Comparison of ENCODE assay signal across 8 cellular contexts in the genomic region with DNA sequence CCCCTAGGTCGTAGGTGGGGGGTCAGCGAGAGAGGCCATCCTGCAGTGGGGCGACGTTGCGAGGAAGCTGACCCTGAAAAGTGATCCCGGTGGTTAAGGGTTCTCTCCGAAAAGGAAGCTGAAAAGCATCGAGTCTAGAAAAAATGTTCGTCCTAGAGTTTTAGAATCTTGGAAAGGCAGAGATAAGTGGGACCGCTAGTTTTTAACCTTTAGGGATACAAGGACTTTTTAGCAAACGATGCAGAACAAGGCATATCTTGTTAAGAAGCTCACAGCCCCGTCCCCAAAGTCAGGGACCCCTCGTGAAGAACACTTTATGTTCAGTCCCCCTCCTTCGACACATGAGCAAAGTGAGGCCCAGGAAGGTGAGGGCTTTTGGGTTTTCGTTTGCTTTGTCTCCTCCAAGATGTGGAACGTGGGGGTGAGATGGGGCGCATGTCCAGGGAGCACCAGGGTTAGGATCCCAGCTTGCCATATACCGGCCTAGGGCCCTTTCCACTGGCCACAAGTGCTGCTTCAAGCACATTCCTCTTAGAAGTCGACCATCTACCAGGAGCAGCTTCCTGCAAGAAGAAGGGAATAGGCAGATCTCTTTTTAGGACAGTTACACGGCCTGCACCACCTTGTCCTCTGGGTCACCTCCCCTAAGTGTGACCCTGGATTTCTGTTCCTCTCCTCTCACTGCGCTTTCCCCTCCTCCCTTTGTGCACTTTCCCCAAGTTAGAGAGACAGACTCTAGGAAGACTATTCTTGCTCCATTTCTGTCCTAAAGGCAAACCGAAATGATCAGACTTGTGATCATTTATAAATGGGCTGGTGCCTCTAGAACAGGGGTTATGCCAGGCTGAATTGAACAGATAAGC. TPM values are rescaled to one million over a fixed set of nuclear protein-coding genes. Genes with fewer than 3 reads are reported as not detected.
DNase-seq lines count a peak whose midpoint lies in the region; ATAC-seq and TF ChIP-seq lines count a peak whose summit lies in the region.

No MANE protein-coding gene starts in this region.

- H3K27me3 ChIP-seq in Caco-2 (replicated peaks; ENCODE audit: control insufficient read depth, insufficient read depth, low read length) (no peaks in the 10 kb centered on the region), iPS-15b (ENCODE audit: control insufficient read depth, insufficient read depth, low read length) (peaks cover 57% of the 10 kb centered on the region)

- ATAC-seq in HG02884 (IDR thresholded peaks at IDR 0.05; ENCODE audit: unreplicated experiment) (peak; percentile 14), HG03039 (IDR thresholded peaks at IDR 0.05; ENCODE audit: unreplicated experiment) (no peak)
- ATAC-seq in activated T-cell treated with anti-CD3 and anti-CD28 coated beads, Interleukin-2, amount 50 U/mL, for 72 hours (replicated peaks in 1 of 2) = peak in 1 of 2 donors; percentile 11
- peak; percentile 22 for ATAC-seq in stimulated activated memory B cell treated with anti-CD40 and anti-IgM and Interleukin-4, amounts not matched to agents 10 μg/mL and 1 μg/mL and 100 μg/mL, for 72 hours

- no peak for TF ChIP-seq CTCF in Caco-2 (IDR thresholded peaks at IDR 0.05; ENCODE audit: insufficient read depth in 1 of 2, low read depth in 1 of 2, low read length in 1 of 2, severe bottlenecking in 1 of 2, unreplicated experiment in 1 of 2)

- H3K9me3 ChIP-seq in Caco-2 (no peaks in the 10 kb centered on the region), iPS-15b (ENCODE audit: control insufficient read depth, insufficient read depth, low read length) (no peaks in the 10 kb centered on the region)

- intact Hi-C loops in Caco-2 (cut with micrococcal nuclease; ENCODE audit: unreplicated experiment) = no loop called here

- DNase-seq in Caco-2 (no peak), NCI-H1694 treated with DMSO at 0.1 percent for 48 hours (lab: John Stamatoyannopoulos, UW) (no peak), kidney tubule cell (ENCODE audit: low spot score) (no peak)
- peak in 1 of 2 donors; percentile 5 for DNase-seq in activated T-cell treated with anti-CD3 and anti-CD28 coated beads, Interleukin-2, amount 50 U/mL, for 72 hours

- no peak overlapping the region for H3K27ac Mint-ChIP-seq in Caco-2 (ENCODE audit: unreplicated experiment)
- H3K27ac Mint-ChIP-seq in activated T-cell treated with anti-CD3 and anti-CD28 coated beads, Interleukin-2, amount 50 U/mL, for 72 hours = peak overlapping the region; percentile 16
- H3K27ac Mint-ChIP-seq in stimulated activated memory B cell treated with anti-CD40 and anti-IgM and Interleukin-4, amounts not matched to agents 10 μg/mL and 1 μg/mL and 100 μg/mL, for 72 hours = peak overlapping the region; percentile 71

- H3K4me1 ChIP-seq in Caco-2 (peaks cover 6% of the 10 kb centered on the region; the same call in 1 of the 2 replicates), iPS-15b (ENCODE audit: control insufficient read depth, insufficient read depth, low read length) (peaks cover 6% of the 10 kb centered on the region)

- peak overlapping the region; percentile 63 for H3K9ac ChIP-seq in iPS-15b (ENCODE audit: low read depth, low read length)

- CTCF ChIA-PET in Caco-2 (lab: Charles Lee) = interaction anchor here (0.9 to 1.3 kb wide), 3 partner anchors 22 to 425 kb away, joined by 3 read pairs; no protein-coding TSS in a partner anchor

- H3K4me3 ChIP-seq in Caco-2 (ENCODE audit: low read depth, low read length) (peak overlapping the region; percentile 76), iPS-15b (ENCODE audit: low read depth, low read length) (peak overlapping the region; percentile 81)

- H3K4me1 Mint-ChIP-seq in Caco-2 (ENCODE audit: low read depth, unreplicated experiment) = no peaks in the 10 kb centered on the region
- peaks cover 44% of the 10 kb centered on the region for H3K4me1 Mint-ChIP-seq in activated T-cell treated with anti-CD3 and anti-CD28 coated beads, Interleukin-2, amount 50 U/mL, for 72 hours (ENCODE audit: low read depth)
- H3K4me1 Mint-ChIP-seq in stimulated activated memory B cell treated with anti-CD40 and anti-IgM and Interleukin-4, amounts not matched to agents 10 μg/mL and 1 μg/mL and 100 μg/mL, for 72 hours = peaks cover 27% of the 10 kb centered on the region

- peaks cover 9% of the 10 kb centered on the region for H3K36me3 Mint-ChIP-seq in Caco-2 (ENCODE audit: insufficient read depth, unreplicated experiment)
- H3K36me3 Mint-ChIP-seq in activated T-cell treated with anti-CD3 and anti-CD28 coated beads, Interleukin-2, amount 50 U/mL, for 72 hours (ENCODE audit: insufficient read depth in 2 of 2) = peaks cover 2 to 3% of the 10 kb centered on the region in 2 donors
- peaks cover 4% of the 10 kb centered on the region for H3K36me3 Mint-ChIP-seq in stimulated activated memory B cell treated with anti-CD40 and anti-IgM and Interleukin-4, amounts not matched to agents 10 μg/mL and 1 μg/mL and 100 μg/mL, for 72 hours

- H3K9me3 Mint-ChIP-seq in Caco-2 (ENCODE audit: unreplicated experiment) = no peaks in the 10 kb centered on the region
- no peaks in the 10 kb centered on the region for H3K9me3 Mint-ChIP-seq in activated T-cell treated with anti-CD3 and anti-CD28 coated beads, Interleukin-2, amount 50 U/mL, for 72 hours
- no peaks in the 10 kb centered on the region for H3K9me3 Mint-ChIP-seq in stimulated activated memory B cell treated with anti-CD40 and anti-IgM and Interleukin-4, amounts not matched to agents 10 μg/mL and 1 μg/mL and 100 μg/mL, for 72 hours

- no peaks in the 10 kb centered on the region for H3K36me3 ChIP-seq in Caco-2 (ENCODE audit: control insufficient read depth, insufficient read depth, low read length)
- no peaks in the 10 kb centered on the region for H3K36me3 ChIP-seq in iPS-15b (ENCODE audit: control insufficient read depth, insufficient read depth, low read length)

- no peaks in the 10 kb centered on the region for H3K27me3 Mint-ChIP-seq in Caco-2 (ENCODE audit: insufficient read depth, unreplicated experiment)
- H3K27me3 Mint-ChIP-seq in activated T-cell treated with anti-CD3 and anti-CD28 coated beads, Interleukin-2, amount 50 U/mL, for 72 hours (ENCODE audit: low read depth) = peaks cover 6% of the 10 kb centered on the region
- no peaks in the 10 kb centered on the region for H3K27me3 Mint-ChIP-seq in stimulated activated memory B cell treated with anti-CD40 and anti-IgM and Interleukin-4, amounts not matched to agents 10 μg/mL and 1 μg/mL and 100 μg/mL, for 72 hours

- BruUV-seq in Caco-2 (replicated peaks; lab: Mats Ljungman, UMichigan) = TSS peak; percentile 42

- H3K4me3 Mint-ChIP-seq in Caco-2 (ENCODE audit: unreplicated experiment) = peak overlapping the region; percentile 80
- peak overlapping the region; percentile 84 to 85 for H3K4me3 Mint-ChIP-seq in activated T-cell treated with anti-CD3 and anti-CD28 coated beads, Interleukin-2, amount 50 U/mL, for 72 hours
- peak overlapping the region; percentile 77 for H3K4me3 Mint-ChIP-seq in stimulated activated memory B cell treated with anti-CD40 and anti-IgM and Interleukin-4, amounts not matched to agents 10 μg/mL and 1 μg/mL and 100 μg/mL, for 72 hours

- POLR2A ChIA-PET in Caco-2 (lab: Charles Lee) = no interaction called here

RNA-seq across cellular contexts. Expression of a gene that starts 1.0 kb away (rescaled TPM):
- 10.6 and 11.0 TPM in 2 replicates for total RNA-seq in Caco-2 (2022)
- total RNA-seq in activated T-cell treated with anti-CD3 and anti-CD28 coated beads, Interleukin-2, amount 50 U/mL, for 72 hours = 1 to 10 TPM; 4.8 to 5.6 TPM
